In the genomic region with DNA sequence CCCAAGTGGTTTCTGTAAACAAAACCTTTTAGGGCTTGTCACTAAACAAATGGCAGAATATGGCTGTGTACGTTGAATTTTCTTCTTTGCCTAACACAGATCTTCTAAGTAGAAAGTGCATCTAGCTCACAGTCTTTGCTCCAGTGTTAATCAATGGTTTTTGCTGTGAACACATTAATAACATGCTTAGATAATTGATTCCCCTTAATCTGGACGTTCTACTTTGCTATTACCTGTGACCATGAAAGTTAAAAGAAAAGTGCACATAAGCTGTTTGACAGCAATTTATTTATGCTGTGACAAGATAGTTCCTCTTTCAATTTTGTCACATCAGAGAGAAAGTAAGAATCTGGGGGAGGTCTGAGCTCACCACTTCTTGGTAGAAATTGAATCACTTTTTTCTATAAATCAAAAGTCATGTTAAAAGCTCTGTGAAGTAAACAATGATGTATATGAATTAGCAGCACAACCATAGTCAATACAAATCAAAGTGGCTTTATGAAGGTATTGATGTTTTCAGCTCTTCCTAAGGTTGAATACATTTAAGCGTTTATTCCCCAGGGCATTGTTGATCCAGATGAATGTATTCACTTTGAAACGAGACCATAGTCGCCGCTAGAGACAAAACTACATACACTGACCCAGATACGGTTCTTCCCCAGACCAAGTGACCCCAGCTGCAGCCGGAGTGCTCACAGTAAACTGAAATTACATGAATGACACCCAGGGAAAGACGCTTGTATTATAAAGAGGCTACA, we compare ENCODE assay signal across 10 cellular contexts.
DNase-seq lines count a peak whose midpoint lies in the region; ATAC-seq and TF ChIP-seq lines count a peak whose summit lies in the region.
"Had no signal": no experiment of that assay in that cellular context is flagged by ENCODE, and none has a peak within 500 bp of the region (broad histone marks: within the 10 kb centered on the region; RNA-seq: fewer than 3 reads in every experiment).

No MANE protein-coding gene starts in this region.

- no peaks in the 10 kb centered on the region for H3K36me3 ChIP-seq in CD4-positive, alpha-beta memory T cell (ENCODE audit: insufficient read depth, low read length)

- H3K4me3 ChIP-seq in CD4-positive, alpha-beta memory T cell (ENCODE audit: low read length in 2 of 2), result no peak overlapping the region
- no peak overlapping the region for H3K4me3 ChIP-seq in coronary artery

- H3K9me3 Mint-ChIP-seq in CD4-positive, alpha-beta memory T cell, result peaks cover 0 to 3% (median 0%) of the 10 kb centered on the region in 8 donors
- H3K9me3 Mint-ChIP-seq: stimulated activated naive CD8-positive, alpha-beta T cell treated with anti-CD3 and anti-CD28 coated beads, Interleukin-15, Interleukin-2, amounts not matched to agents 100 ng/mL and 50 ng/mL, for 24 hours had no signal

- H3K4me3 Mint-ChIP-seq in CD4-positive, alpha-beta memory T cell, result no peak overlapping the region
- H3K4me3 Mint-ChIP-seq: stimulated activated naive CD8-positive, alpha-beta T cell treated with anti-CD3 and anti-CD28 coated beads, Interleukin-15, Interleukin-2, amounts not matched to agents 100 ng/mL and 50 ng/mL, for 24 hours had no signal

- intact Hi-C loops in CD4-positive, alpha-beta memory T cell (cut with micrococcal nuclease), result no loop called here

- H3K27ac Mint-ChIP-seq in CD4-positive, alpha-beta memory T cell, result no peak overlapping the region
- H3K27ac Mint-ChIP-seq: stimulated activated naive CD8-positive, alpha-beta T cell treated with anti-CD3 and anti-CD28 coated beads, Interleukin-15, Interleukin-2, amounts not matched to agents 100 ng/mL and 50 ng/mL, for 24 hours had no signal

- in situ Hi-C loops in GM13976 (cut with MboI; ENCODE audit: low sequenced_read_pairs, unreplicated experiment), result no loop called here

- no peaks in the 10 kb centered on the region for H3K27me3 ChIP-seq in CD4-positive, alpha-beta memory T cell (ENCODE audit: insufficient read depth, low read length)

- no peaks in the 10 kb centered on the region for H3K27me3 Mint-ChIP-seq in CD4-positive, alpha-beta memory T cell
- H3K27me3 Mint-ChIP-seq: stimulated activated naive CD8-positive, alpha-beta T cell treated with anti-CD3 and anti-CD28 coated beads, Interleukin-15, Interleukin-2, amounts not matched to agents 100 ng/mL and 50 ng/mL, for 24 hours had no signal

- POLR2A ChIA-PET in CD4-positive, alpha-beta memory T cell (lab: Charles Lee; ENCODE audit: partially characterized antibody), result no interaction called here

- DNase-seq in GM13976 (ENCODE audit: low spot score) (peak; percentile 57), caudate nucleus (lab: John Stamatoyannopoulos, UW) (peak in 7 of 61 donors; percentile 1 to 23 (median 4)), GOT3 (lab: John Stamatoyannopoulos, UW) (no peak), coronary artery (ENCODE audit: low spot score) (no peak)
- DNase-seq in central memory CD4-positive, alpha-beta T cell, result no peak
- DNase-seq in CD4-positive, alpha-beta memory T cell, result no peak
- DNase-seq: NCI-H187 had no signal

- no peaks in the 10 kb centered on the region for H3K4me1 Mint-ChIP-seq in CD4-positive, alpha-beta memory T cell

- no peaks in the 10 kb centered on the region for H3K9me3 ChIP-seq in CD4-positive, alpha-beta memory T cell (ENCODE audit: control insufficient read depth in 1 of 2, low read length in 2 of 2)

- H3K27ac ChIP-seq in caudate nucleus (ENCODE audit: low read depth, low read length) (peak overlapping the region; percentile 77), coronary artery (no peak overlapping the region)
- no peak overlapping the region for H3K27ac ChIP-seq in CD4-positive, alpha-beta memory T cell (ENCODE audit: low read depth, low read length)

- TF ChIP-seq CTCF in GM13976 (IDR thresholded peaks at IDR 0.05; ENCODE audit: borderline replicate concordance, control extremely low read depth, extremely low read depth, insufficient read depth, missing control alignments) (no peak), coronary artery (IDR thresholded peaks at IDR 0.05) (no peak)

- ATAC-seq in GM21447 (IDR thresholded peaks at IDR 0.05; ENCODE audit: unreplicated experiment) (peak; percentile 90), HG03432 (IDR thresholded peaks at IDR 0.05; ENCODE audit: unreplicated experiment) (peak; percentile 91)

- H3K36me3 Mint-ChIP-seq in CD4-positive, alpha-beta memory T cell, result no peaks in the 10 kb centered on the region

- CTCF ChIA-PET in CD4-positive, alpha-beta memory T cell (lab: Charles Lee; ENCODE audit: partially characterized antibody), result no interaction called here

- H3K4me1 ChIP-seq in CD4-positive, alpha-beta memory T cell (ENCODE audit: insufficient read depth, low read length), result no peaks in the 10 kb centered on the region
